ENCODE assay signal across 9 cellular contexts in the genomic region with DNA sequence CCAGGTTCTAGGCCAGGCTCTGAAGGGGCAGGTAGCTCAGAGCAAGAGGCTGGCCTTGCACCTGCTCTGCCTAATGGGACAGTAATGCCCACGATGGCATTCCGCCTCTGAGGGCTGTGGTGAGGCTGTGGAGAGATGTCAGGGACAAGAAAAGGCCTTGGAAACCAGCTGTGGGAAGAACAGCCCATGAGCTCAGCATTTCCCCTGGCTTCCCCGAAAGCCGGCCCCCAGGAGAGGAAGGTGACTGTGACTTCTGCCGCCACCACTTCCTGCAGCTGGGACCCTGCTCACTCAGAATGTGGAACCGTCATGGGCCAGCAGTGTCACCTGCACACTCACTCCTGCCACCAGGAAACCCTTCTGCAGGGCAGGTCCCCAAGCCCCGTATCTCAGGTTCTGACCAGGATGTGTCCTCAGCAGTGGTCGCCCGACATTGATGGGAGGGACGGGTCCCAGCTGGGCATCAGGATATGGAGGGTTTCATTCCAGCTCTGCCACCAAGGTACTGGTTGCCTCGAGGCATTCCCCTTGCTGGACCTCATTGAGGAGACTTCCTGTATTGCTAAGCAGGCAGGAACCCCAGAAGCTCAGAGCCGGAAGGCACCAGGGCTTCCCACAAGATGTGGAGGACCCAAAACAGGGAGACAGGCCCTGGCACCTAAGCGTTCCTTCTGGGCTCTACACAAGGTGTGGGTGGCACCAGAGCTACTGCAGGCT. TPM values are rescaled to one million over a fixed set of nuclear protein-coding genes. Genes with fewer than 3 reads are reported as not detected.
A peak's percentile ranks its signal among the peaks of the same experiment; 100 is the strongest.
DNase-seq lines count a peak whose midpoint lies in the region; ATAC-seq, FAIRE-seq and TF ChIP-seq lines count a peak whose summit lies in the region.
"Had no signal": no experiment of that assay in that cellular context is flagged by ENCODE, and none has a peak within 500 bp of the region (broad histone marks: within the 10 kb centered on the region; RNA-seq: fewer than 3 reads in every experiment).

No MANE protein-coding gene starts in this region.

- peaks cover 19% of the 10 kb centered on the region for H3K36me3 Mint-ChIP-seq in activated B cell treated with CpG ODN at 0.5 μM for 24 hours (ENCODE audit: low read depth)
- peaks cover 3% of the 10 kb centered on the region for H3K36me3 Mint-ChIP-seq in effector memory CD8-positive, alpha-beta T cell (ENCODE audit: insufficient read depth)
- H3K36me3 Mint-ChIP-seq: brain had no signal

- H3K9me3 ChIP-seq in vagina, result no peaks in the 10 kb centered on the region

- H3K9me3 Mint-ChIP-seq in activated B cell treated with CpG ODN at 0.5 μM for 24 hours, result no peaks in the 10 kb centered on the region
- no peaks in the 10 kb centered on the region for H3K9me3 Mint-ChIP-seq in effector memory CD8-positive, alpha-beta T cell
- H3K9me3 Mint-ChIP-seq: brain had no signal

- H3K27ac ChIP-seq in vagina, result no peak overlapping the region

- H3K4me3 ChIP-seq in GM06990 (replicated peaks; ENCODE audit: low read depth, low read length) (peak overlapping the region; percentile 47), vagina (no peak overlapping the region)

- peak overlapping the region; percentile 93 for H3K27ac Mint-ChIP-seq in activated B cell treated with CpG ODN at 0.5 μM for 24 hours
- H3K27ac Mint-ChIP-seq in effector memory CD8-positive, alpha-beta T cell, result peak overlapping the region; percentile 20 to 39

- H3K27me3 ChIP-seq in GM06990 (replicated peaks; ENCODE audit: control insufficient read depth, insufficient read depth, low read length) (no peaks in the 10 kb centered on the region), vagina (no peaks in the 10 kb centered on the region)

- POLR2A ChIA-PET in activated B cell treated with CpG ODN at 0.5 μM for 24 hours (lab: Charles Lee), result interaction anchor here (1.0 to 16.5 kb wide), 14 partner anchors 9 to 385 kb away, joined by 3 to 563 read pairs (median 8); a partner anchor contains a TSS

- no peak for FAIRE-seq in frontal cortex (lab: Jason Lieb, UNC)

- no peaks in the 10 kb centered on the region for H3K27me3 Mint-ChIP-seq in activated B cell treated with CpG ODN at 0.5 μM for 24 hours
- no peaks in the 10 kb centered on the region for H3K27me3 Mint-ChIP-seq in effector memory CD8-positive, alpha-beta T cell

- CTCF ChIA-PET in activated B cell treated with CpG ODN at 0.5 μM for 24 hours (lab: Charles Lee), result interaction anchor here (0.9 to 4.1 kb wide), 9 partner anchors 16 to 36 kb away, joined by 3 to 33 read pairs (median 10); no protein-coding TSS in a partner anchor

- H3K4me1 ChIP-seq in vagina, result no peaks in the 10 kb centered on the region

- peak overlapping the region; percentile 73 for H3K4me3 Mint-ChIP-seq in activated B cell treated with CpG ODN at 0.5 μM for 24 hours
- peak overlapping the region; percentile 1 to 62 for H3K4me3 Mint-ChIP-seq in effector memory CD8-positive, alpha-beta T cell
- H3K4me3 Mint-ChIP-seq: brain had no signal

- TF ChIP-seq CTCF in GM06990 (IDR thresholded peaks at IDR 0.05; ENCODE audit: insufficient read depth, low read length, poor library complexity, severe bottlenecking) (no peak), activated B cell treated with CpG ODN at 0.5 μM for 24 hours (IDR thresholded peaks at IDR 0.05) (no peak), vagina (IDR thresholded peaks at IDR 0.05) (no peak)

- H3K36me3 ChIP-seq in GM06990 (ENCODE audit: control insufficient read depth, insufficient read depth, low read length) (no peaks in the 10 kb centered on the region; the same call in 1 of the 2 replicates), vagina (no peaks in the 10 kb centered on the region)

- TF ChIP-seq POLR2A in vagina (IDR thresholded peaks at IDR 0.05), result no peak

- intact Hi-C loops in activated B cell treated with CpG ODN at 0.5 μM for 24 hours (cut with micrococcal nuclease), result loop anchor here (1.0 kb wide), 2 partner anchors 18 to 30 kb away; a partner anchor contains a TSS
- intact Hi-C loops in vagina (cut with DNase I), result no loop called here

- ATAC-seq in HG02852 (IDR thresholded peaks at IDR 0.05; ENCODE audit: unreplicated experiment) (peak; percentile 35), activated B cell treated with CpG ODN at 0.5 μM for 24 hours (ENCODE audit: low read depth) (peak; percentile 67), HG03565 (IDR thresholded peaks at IDR 0.05; ENCODE audit: unreplicated experiment) (no peak)
- peak; percentile 66 for ATAC-seq in effector memory CD8-positive, alpha-beta T cell (replicated peaks)

- H3K4me1 Mint-ChIP-seq in activated B cell treated with CpG ODN at 0.5 μM for 24 hours, result peaks cover 96% of the 10 kb centered on the region
- peaks cover 38 to 58% of the 10 kb centered on the region in 2 donors for H3K4me1 Mint-ChIP-seq in effector memory CD8-positive, alpha-beta T cell (ENCODE audit: low read depth in 2 of 2)

- DNase-seq in GM06990 (ENCODE audit: extremely low read depth, insufficient read length) (peak; percentile 88), activated B cell treated with CpG ODN at 0.5 μM for 24 hours (peak; percentile 69), vagina (ENCODE audit: extremely low spot score in 2 of 2) (no peak), frontal cortex (ENCODE audit: low spot score in 2 of 2) (no peak)
- peak in 2 of 3 experiments; percentile 23 to 24 for DNase-seq in effector memory CD8-positive, alpha-beta T cell
- DNase-seq in stimulated activated CD8-positive, alpha-beta memory T cell treated with anti-CD3 and anti-CD28 coated beads, Interleukin-4, amount 100 ng/mL, for 48 hours, result peak; percentile 90

RNA-seq across cellular contexts. Expression of a gene that starts 30.7 kb away (rescaled TPM):
- 159 and 178 TPM in 2 replicates for total RNA-seq in activated B cell treated with CpG ODN at 0.5 μM for 24 hours
- total RNA-seq in vagina, result 3.9 TPM
- 21.6 TPM for total RNA-seq in frontal cortex

RNA-seq across cellular contexts. Expression of a gene that starts 35.6 kb away (rescaled TPM):
- total RNA-seq in activated B cell treated with CpG ODN at 0.5 μM for 24 hours (not detected in 2 replicates), vagina (8.8 TPM), frontal cortex (not detected)

RNA-seq across cellular contexts. Expression of a gene that starts 57.9 kb away (rescaled TPM):
- 40.6 and 48.8 TPM in 2 replicates for total RNA-seq in activated B cell treated with CpG ODN at 0.5 μM for 24 hours
- total RNA-seq in vagina, result 39.8 TPM
- 28.9 TPM for total RNA-seq in frontal cortex

Comparison
In these comparisons a context has a peak if more than half of its experiments do, and no peak if none do; other contexts are left out.
1. DNase-seq: peak in GM06990 (single experiment), activated B cell treated with CpG ODN at 0.5 μM for 24 hours (single experiment), effector memory CD8-positive, alpha-beta T cell (2 of 3) and stimulated activated CD8-positive, alpha-beta memory T cell treated with anti-CD3 and anti-CD28 coated beads, Interleukin-4, amount 100 ng/mL, for 48 hours (single experiment); none in vagina (0 of 2) and frontal cortex (0 of 2).